Comparison of ENCODE assay signal across 8 cellular contexts in the genomic region with DNA sequence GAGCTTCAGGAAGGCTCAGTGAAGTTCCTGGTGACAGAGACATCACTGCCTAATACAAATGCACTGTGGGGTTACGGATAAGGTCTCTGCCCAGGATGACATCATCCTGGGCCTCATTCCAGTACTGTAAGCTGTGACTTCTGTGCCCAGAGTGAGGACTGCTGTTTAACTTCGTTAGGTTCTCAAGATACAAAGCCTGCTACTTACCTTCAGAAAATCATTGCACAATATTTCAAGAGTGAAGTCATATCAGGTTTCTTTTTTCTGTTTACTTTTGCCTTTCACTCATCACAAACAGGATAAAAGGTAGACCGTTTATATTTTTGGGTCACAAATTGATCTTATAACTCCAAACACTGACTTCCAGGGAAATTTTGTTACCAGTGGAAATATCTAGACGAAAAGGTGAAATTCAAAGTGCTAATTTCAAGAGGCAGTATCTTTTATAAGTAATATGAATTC.
DNase-seq lines count a peak whose midpoint lies in the region; ATAC-seq and TF ChIP-seq lines count a peak whose summit lies in the region.

No MANE protein-coding gene starts in this region.

- no peaks in the 10 kb centered on the region for H3K36me3 ChIP-seq in brain microvascular endothelial cell (replicated peaks)
- no peaks in the 10 kb centered on the region for H3K36me3 ChIP-seq in left lung

- no peak overlapping the region for H3K4me3 Mint-ChIP-seq in activated CD8-positive, alpha-beta memory T cell treated with anti-CD3 and anti-CD28 coated beads, Interleukin-2, amount 10 ng/mL, durations not matched to agents 7 days and 5 days

- H3K9me3 Mint-ChIP-seq in activated CD8-positive, alpha-beta memory T cell treated with anti-CD3 and anti-CD28 coated beads, Interleukin-2, amount 10 ng/mL, durations not matched to agents 7 days and 5 days (ENCODE audit: low read depth): no peaks in the 10 kb centered on the region

- peaks cover 20% of the 10 kb centered on the region for H3K4me1 Mint-ChIP-seq in activated CD8-positive, alpha-beta memory T cell treated with anti-CD3 and anti-CD28 coated beads, Interleukin-2, amount 10 ng/mL, durations not matched to agents 7 days and 5 days

- peak; percentile 94 for ATAC-seq in left lung
- no peak for ATAC-seq in GM21528 (IDR thresholded peaks at IDR 0.05; ENCODE audit: low FRiP score, unreplicated experiment)
- ATAC-seq in activated CD8-positive, alpha-beta memory T cell treated with anti-CD3 and anti-CD28 coated beads, Interleukin-2, amount 10 ng/mL, durations not matched to agents 7 days and 5 days: no peak

- H3K27me3 Mint-ChIP-seq in activated CD8-positive, alpha-beta memory T cell treated with anti-CD3 and anti-CD28 coated beads, Interleukin-2, amount 10 ng/mL, durations not matched to agents 7 days and 5 days: no peaks in the 10 kb centered on the region

- peaks cover 6 to 29% of the 10 kb centered on the region in 2 donors for H3K4me1 ChIP-seq in left lung

- in situ Hi-C loops in brain microvascular endothelial cell (cut with HindIII; ENCODE audit: low pct_ligation_motif_present, low sequenced_read_pairs): loop anchor here (25.0 kb wide), 1 partner anchor 169 kb away; no protein-coding TSS in a partner anchor

- no peak overlapping the region for H3K27ac ChIP-seq in brain microvascular endothelial cell
- no peak overlapping the region for H3K27ac ChIP-seq in left lung

- H3K27me3 ChIP-seq in brain microvascular endothelial cell (replicated peaks) (no peaks in the 10 kb centered on the region), left lung (no peaks in the 10 kb centered on the region)

- peak; percentile 57 for DNase-seq in AG20443 (ENCODE audit: low spot score)
- DNase-seq in HPDE6-E6E7 (ENCODE audit: extremely low spot score): peak; percentile 23
- peak; percentile 28 for DNase-seq in brain microvascular endothelial cell
- no peak for DNase-seq in left lung
- no peak for DNase-seq in stimulated activated CD4-positive, alpha-beta T cell treated with anti-CD3 and anti-CD28 coated beads, Interleukin-2, amount 100 ng/mL, for 24 hours
- DNase-seq in CD1c-positive myeloid dendritic cell (ENCODE audit: extremely low spot score): no peak
- DNase-seq in activated CD8-positive, alpha-beta memory T cell treated with anti-CD3 and anti-CD28 coated beads, Interleukin-2, amount 10 ng/mL, durations not matched to agents 7 days and 5 days: no peak

- CTCF ChIA-PET in activated CD8-positive, alpha-beta memory T cell treated with anti-CD3 and anti-CD28 coated beads, Interleukin-2, amount 10 ng/mL, durations not matched to agents 7 days and 5 days (lab: Charles Lee): interaction anchor here (0.6 to 1.3 kb wide), 5 partner anchors 9 to 185 kb away, joined by 3 to 4 read pairs (median 3); no protein-coding TSS in a partner anchor

- no peak for TF ChIP-seq CTCF in brain microvascular endothelial cell (IDR thresholded peaks at IDR 0.05; ENCODE audit: low read depth, low read length, missing control alignments)
- no peak for TF ChIP-seq CTCF in left lung (IDR thresholded peaks at IDR 0.05)

- intact Hi-C loops in left lung (cut with DNase I): no loop called here

- H3K36me3 Mint-ChIP-seq in activated CD8-positive, alpha-beta memory T cell treated with anti-CD3 and anti-CD28 coated beads, Interleukin-2, amount 10 ng/mL, durations not matched to agents 7 days and 5 days: no peaks in the 10 kb centered on the region

- no peak overlapping the region for H3K27ac Mint-ChIP-seq in activated CD8-positive, alpha-beta memory T cell treated with anti-CD3 and anti-CD28 coated beads, Interleukin-2, amount 10 ng/mL, durations not matched to agents 7 days and 5 days

- H3K9me3 ChIP-seq in left lung: no peaks in the 10 kb centered on the region

- no peak overlapping the region for H3K4me3 ChIP-seq in brain microvascular endothelial cell (ENCODE audit: low read depth, low read length)
- H3K4me3 ChIP-seq in left lung: no peak overlapping the region

Comparison
In these comparisons a context has a peak if more than half of its experiments do, and no peak if none do; other contexts are left out.
1. DNase-seq: peak in AG20443 (single experiment), HPDE6-E6E7 (single experiment) and brain microvascular endothelial cell (single experiment); none in left lung (0 of 2), stimulated activated CD4-positive, alpha-beta T cell treated with anti-CD3 and anti-CD28 coated beads, Interleukin-2, amount 100 ng/mL, for 24 hours (0 of 2), CD1c-positive myeloid dendritic cell (single experiment) and activated CD8-positive, alpha-beta memory T cell treated with anti-CD3 and anti-CD28 coated beads, Interleukin-2, amount 10 ng/mL, durations not matched to agents 7 days and 5 days (single experiment).